ENCODE assay signal across 16 cellular contexts in genomic region chr10:44911951-44912350, GRCh38. TPM values are rescaled to one million over a fixed set of nuclear protein-coding genes. Genes with fewer than 3 reads are reported as not detected.
DNase-seq lines count a peak whose midpoint lies in the region; TF ChIP-seq lines count a peak whose summit lies in the region.
"Had no signal": no experiment of that assay in that cellular context is flagged by ENCODE, and none has a peak within 500 bp of the region (broad histone marks: within the 10 kb centered on the region; RNA-seq: fewer than 3 reads in every experiment).

No MANE protein-coding gene starts in this region.

- no CpG with 5 or more reads among the region's 3 CpGs for WGBS in neuronal stem cell (ENCODE audit: extremely low coverage in 2 of 2, insufficient read length in 2 of 2, insufficient replicate concordance in 1 of 2), 2 donors

- H3K27ac ChIP-seq in neuronal stem cell (replicated peaks; ENCODE audit: low read length) (no peak overlapping the region), coronary artery (no peak overlapping the region)
- H3K27ac ChIP-seq: SJSA1 had no signal

- no peak overlapping the region for H3K4me3 Mint-ChIP-seq in CD14-positive monocyte
- H3K4me3 Mint-ChIP-seq: IgD-negative memory B cell had no signal

- H3K4me1 ChIP-seq in Loucy (ENCODE audit: insufficient read depth, low read length, poor library complexity, severe bottlenecking) (peaks cover 71% of the 10 kb centered on the region), neuronal stem cell (ENCODE audit: control insufficient read depth in 2 of 2, insufficient read depth in 1 of 2, low read depth in 1 of 2, low read length in 2 of 2) (peaks cover 0 to 25% of the 10 kb centered on the region in 2 donors)
- H3K4me1 ChIP-seq: BE2C, SJSA1 had no signal

- no peak overlapping the region for H3K14ac ChIP-seq in neuronal stem cell (ENCODE audit: low read length)

- peaks cover 0 to 4% (median 3%) of the 10 kb centered on the region in 3 donors for H3K27me3 Mint-ChIP-seq in CD14-positive monocyte (ENCODE audit: low read depth in 3 of 3)

- no peaks in the 10 kb centered on the region for H3K79me2 ChIP-seq in Loucy (ENCODE audit: insufficient read depth, low read length)

- peaks cover 0 to 2% (median 0%) of the 10 kb centered on the region in 7 donors for H3K9me3 Mint-ChIP-seq in CD14-positive monocyte

- no peak overlapping the region for H3K27ac Mint-ChIP-seq in CD14-positive monocyte
- H3K27ac Mint-ChIP-seq: IgD-negative memory B cell had no signal

- H4K20me1 ChIP-seq in Loucy (ENCODE audit: insufficient read depth, low read length, poor library complexity, severe bottlenecking), result no peaks in the 10 kb centered on the region

- no peaks in the 10 kb centered on the region for H3K79me1 ChIP-seq in neuronal stem cell (ENCODE audit: low read depth, low read length)

- no peaks in the 10 kb centered on the region for H3K9me2 ChIP-seq in Loucy (replicated peaks; ENCODE audit: low read depth, low read length)

- peaks cover 19% of the 10 kb centered on the region for H3F3A ChIP-seq in Loucy (ENCODE audit: low read depth)

- H2BK120ac ChIP-seq in neuronal stem cell (ENCODE audit: low read depth, low read length), result no peak overlapping the region

- peak overlapping the region; percentile 78 for H3K9ac ChIP-seq in Loucy (ENCODE audit: low read depth, low read length, poor library complexity, severe bottlenecking)
- no peak overlapping the region for H3K9ac ChIP-seq in neuronal stem cell (ENCODE audit: low read depth, low read length, poor library complexity)

- H3K4me1 Mint-ChIP-seq in CD14-positive monocyte, result peaks cover 54% of the 10 kb centered on the region

- no peak overlapping the region for H3K4ac ChIP-seq in neuronal stem cell (ENCODE audit: low read length)

- no peaks in the 10 kb centered on the region for H3K36me3 Mint-ChIP-seq in CD14-positive monocyte
- H3K36me3 Mint-ChIP-seq: IgD-negative memory B cell had no signal

- H3K9me3 ChIP-seq in Loucy (ENCODE audit: insufficient read depth, low read depth, low read length) (no peaks in the 10 kb centered on the region), neuronal stem cell (replicated peaks in 1 of 2; ENCODE audit: control insufficient read depth in 2 of 2, insufficient read depth in 1 of 2, low read depth in 1 of 2, low read length in 2 of 2) (no peaks in the 10 kb centered on the region)
- H3K9me3 ChIP-seq: BE2C, SJSA1 had no signal

- H3K23ac ChIP-seq in neuronal stem cell (ENCODE audit: low read depth, low read length, poor library complexity), result no peak overlapping the region

- intact Hi-C loops in CD14-positive monocyte (cut with micrococcal nuclease), result no loop called here

- no peak overlapping the region for H4K91ac ChIP-seq in neuronal stem cell (ENCODE audit: low read depth, low read length, poor library complexity)

- H3K27me3 ChIP-seq in Loucy (ENCODE audit: insufficient read depth, low read length, poor library complexity, severe bottlenecking) (no peaks in the 10 kb centered on the region), neuronal stem cell (ENCODE audit: control insufficient read depth in 3 of 3, insufficient read depth in 3 of 3, low read depth in 1 of 3, low read length in 3 of 3) (peaks cover 0 to 5% (median 0%) of the 10 kb centered on the region in 3 experiments)
- H3K27me3 ChIP-seq: BE2C, SJSA1 had no signal

- H4K8ac ChIP-seq in neuronal stem cell (ENCODE audit: low read depth, low read length), result no peak overlapping the region

- H3K4me2 ChIP-seq in Loucy (ENCODE audit: low read depth, low read length, poor library complexity, severe bottlenecking) (peak overlapping the region; percentile 97), neuronal stem cell (ENCODE audit: insufficient read depth, low read length, poor library complexity, severe bottlenecking) (no peak overlapping the region)

- H2BK5ac ChIP-seq in neuronal stem cell (ENCODE audit: low read length), result no peak overlapping the region

- no peak overlapping the region for H2BK12ac ChIP-seq in neuronal stem cell (ENCODE audit: low read length)

- H3K36me3 ChIP-seq in Loucy (ENCODE audit: insufficient read depth, low read length) (no peaks in the 10 kb centered on the region), neuronal stem cell (replicated peaks in 1 of 2; ENCODE audit: control insufficient read depth in 2 of 2, insufficient read depth in 2 of 2, low read length in 2 of 2) (no peaks in the 10 kb centered on the region)
- H3K36me3 ChIP-seq: BE2C, SJSA1 had no signal

- DNase-seq in CD14-positive monocyte (ENCODE audit: low spot score), result peak; percentile 32
- peak; percentile 83 for DNase-seq in islet precursor cell
- DNase-seq in neuronal stem cell (ENCODE audit: low spot score), result no peak
- DNase-seq in NCI-H146 (lab: John Stamatoyannopoulos, UW), result no peak
- DNase-seq in coronary artery (ENCODE audit: low spot score), result no peak
- DNase-seq in T-helper 1 cell, result no peak
- DNase-seq in activated CD4-positive, alpha-beta T cell treated with anti-CD3 and anti-CD28 coated beads for 4 hours, result no peak
- DNase-seq: BE2C, H7, NCI-H1436 treated with DMSO at 0.1 percent for 48 hours, NCI-H2081 treated with DMSO at 0.1 percent for 48 hours, NCI-H2227 treated with DMSO at 0.1 percent for 48 hours, RPMI8226 had no signal

- H3K18ac ChIP-seq in neuronal stem cell (ENCODE audit: low read length), result peak overlapping the region; percentile 49

- H3K4me3 ChIP-seq in Loucy (ENCODE audit: low read length, poor library complexity, severe bottlenecking) (peak overlapping the region; percentile 70), neuronal stem cell (ENCODE audit: low read length in 2 of 2) (no peak overlapping the region), coronary artery (no peak overlapping the region)
- H3K4me3 ChIP-seq: SJSA1 had no signal

- H2AFZ ChIP-seq in Loucy (ENCODE audit: low read length) (no peak overlapping the region), neuronal stem cell (ENCODE audit: low read length) (no peak overlapping the region)

- TF ChIP-seq CTCF in CD14-positive monocyte (IDR thresholded peaks at IDR 0.05) (no peak), Loucy (conservative IDR thresholded peaks at IDR 0.05; ENCODE audit: low read length) (no peak), coronary artery (IDR thresholded peaks at IDR 0.05) (no peak)

- H2AK5ac ChIP-seq in neuronal stem cell (ENCODE audit: low read depth, low read length), result no peak overlapping the region

- peak overlapping the region; percentile 0 for H2BK15ac ChIP-seq in neuronal stem cell (ENCODE audit: low read length)

RNA-seq across cellular contexts. Expression of gene TMEM72, which starts 0.8 kb away (rescaled TPM):
- polyA plus RNA-seq in CD14-positive monocyte, result not detected
- polyA plus RNA-seq in neuronal stem cell (2013, experiment 1 of 2), result not detected
- polyA plus RNA-seq in neuronal stem cell (2013, experiment 2 of 2), result 0.03 TPM
- polyA plus RNA-seq: IgD-negative memory B cell had no signal

RNA-seq across cellular contexts. Expression of gene RASSF4, which starts 47.7 kb away (rescaled TPM):
- polyA plus RNA-seq in CD14-positive monocyte, result 100 to 1,000 TPM; 117 to 120 TPM
- polyA plus RNA-seq in neuronal stem cell (2013, experiment 1 of 2), result 13.0 TPM
- polyA plus RNA-seq in neuronal stem cell (2013, experiment 2 of 2), result 13.1 TPM

Comparison
In these comparisons a context has a peak if more than half of its experiments do, and no peak if none do; other contexts are left out.
1. DNase-seq: peak in CD14-positive monocyte (single experiment) and islet precursor cell (single experiment); none in neuronal stem cell (single experiment), NCI-H146 (single experiment), coronary artery (single experiment), T-helper 1 cell (0 of 5) and activated CD4-positive, alpha-beta T cell treated with anti-CD3 and anti-CD28 coated beads for 4 hours (0 of 2).